Comparison of ENCODE assay signal across 12 cellular contexts in genomic region chr3:80733522-80734176, GRCh38.
DNase-seq lines count a peak whose midpoint lies in the region; ATAC-seq and TF ChIP-seq lines count a peak whose summit lies in the region.
"Had no signal": no experiment of that assay in that cellular context is flagged by ENCODE, and none has a peak within 500 bp of the region (broad histone marks: within the 10 kb centered on the region; RNA-seq: fewer than 3 reads in every experiment).

No MANE protein-coding gene starts in this region.

- H3K9me3 ChIP-seq in colonic mucosa, result no peaks in the 10 kb centered on the region
- no peaks in the 10 kb centered on the region for H3K9me3 ChIP-seq in mucosa of descending colon
- peaks cover 0 to 3% (median 0%) of the 10 kb centered on the region in 3 donors for H3K9me3 ChIP-seq in gastrocnemius medialis
- H3K9me3 ChIP-seq: neutrophil had no signal

- H3K36me3 ChIP-seq in colonic mucosa, result no peaks in the 10 kb centered on the region
- no peaks in the 10 kb centered on the region for H3K36me3 ChIP-seq in mucosa of descending colon (ENCODE audit: low read depth)
- no peaks in the 10 kb centered on the region for H3K36me3 ChIP-seq in gastrocnemius medialis
- H3K36me3 ChIP-seq: neutrophil had no signal

- H3K4me1 ChIP-seq in colonic mucosa, result peaks cover 4% of the 10 kb centered on the region
- H3K4me1 ChIP-seq in mucosa of descending colon (ENCODE audit: low read depth), result peaks cover 6% of the 10 kb centered on the region
- H3K4me1 ChIP-seq in gastrocnemius medialis, result no peaks in the 10 kb centered on the region

- intact Hi-C loops in colonic mucosa (cut with DNase I), result no loop called here
- intact Hi-C loops in mucosa of descending colon (cut with DNase I, micrococcal nuclease), result no loop called here
- intact Hi-C loops in gastrocnemius medialis (cut with DNase I; ENCODE audit: low total_unique reads), result no loop called here

- no peak overlapping the region for H3K4me3 ChIP-seq in colonic mucosa
- no peak overlapping the region for H3K4me3 ChIP-seq in mucosa of descending colon
- no peak overlapping the region for H3K4me3 ChIP-seq in gastrocnemius medialis

- no peaks in the 10 kb centered on the region for H3K27me3 ChIP-seq in colonic mucosa
- no peaks in the 10 kb centered on the region for H3K27me3 ChIP-seq in gastrocnemius medialis
- H3K27me3 ChIP-seq: neutrophil had no signal

- no peak for TF ChIP-seq POLR2A in gastrocnemius medialis (IDR thresholded peaks at IDR 0.05)

- DNase-seq in EH (ENCODE audit: low read depth) (peak; percentile 46), NOMO-1 treated with DMSO at 0.1 percent for 48 hours (lab: John Stamatoyannopoulos, UW; ENCODE audit: unreplicated experiment) (peak; percentile 75), colonic mucosa (peak; percentile 78), mucosa of descending colon (peak; percentile 41 to 76 (median 48)), NCI-H446 (lab: John Stamatoyannopoulos, UW) (no peak), DMS79 (lab: John Stamatoyannopoulos, UW) (no peak), NCI-H748 (lab: John Stamatoyannopoulos, UW; ENCODE audit: unreplicated experiment) (no peak), gastrocnemius medialis (no peak)
- DNase-seq: activated T-cell treated with anti-CD3 and anti-CD28 coated beads, Interleukin-2, amount 50 U/mL, for 72 hours; COR-L47; NCI-H2029 had no signal

- H3K27ac ChIP-seq in colonic mucosa (peak overlapping the region; percentile 72), gastrocnemius medialis (no peak overlapping the region)
- H3K27ac ChIP-seq: neutrophil had no signal

- in situ Hi-C loops in gastrocnemius medialis (cut with MboI; ENCODE audit: low sequenced_read_pairs in 4 of 4), result no loop called here

- TF ChIP-seq CTCF in colonic mucosa (IDR thresholded peaks at IDR 0.05) (no peak), mucosa of descending colon (IDR thresholded peaks at IDR 0.05) (no peak), gastrocnemius medialis (IDR thresholded peaks at IDR 0.05 in 4 of 5, conservative IDR thresholded peaks at IDR 0.05 in 1 of 5) (no peak)

- no peak overlapping the region for H3K9ac ChIP-seq in colonic mucosa (ENCODE audit: low read depth in 2 of 2, low read length in 2 of 2)

- ATAC-seq in mucosa of descending colon (peak; percentile 96), gastrocnemius medialis (no peak)
- ATAC-seq: activated T-cell treated with anti-CD3 and anti-CD28 coated beads, Interleukin-2, amount 50 U/mL, for 72 hours had no signal

Comparison
In these comparisons a context has a peak if more than half of its experiments do, and no peak if none do; other contexts are left out.
1. DNase-seq: peak in EH (single experiment), NOMO-1 treated with DMSO at 0.1 percent for 48 hours (single experiment), colonic mucosa (single experiment) and mucosa of descending colon (3 of 3); none in NCI-H446 (0 of 2), DMS79 (single experiment), NCI-H748 (single experiment) and gastrocnemius medialis (0 of 2).